Comparison of ENCODE assay signal across 18 cellular contexts in the genomic region with DNA sequence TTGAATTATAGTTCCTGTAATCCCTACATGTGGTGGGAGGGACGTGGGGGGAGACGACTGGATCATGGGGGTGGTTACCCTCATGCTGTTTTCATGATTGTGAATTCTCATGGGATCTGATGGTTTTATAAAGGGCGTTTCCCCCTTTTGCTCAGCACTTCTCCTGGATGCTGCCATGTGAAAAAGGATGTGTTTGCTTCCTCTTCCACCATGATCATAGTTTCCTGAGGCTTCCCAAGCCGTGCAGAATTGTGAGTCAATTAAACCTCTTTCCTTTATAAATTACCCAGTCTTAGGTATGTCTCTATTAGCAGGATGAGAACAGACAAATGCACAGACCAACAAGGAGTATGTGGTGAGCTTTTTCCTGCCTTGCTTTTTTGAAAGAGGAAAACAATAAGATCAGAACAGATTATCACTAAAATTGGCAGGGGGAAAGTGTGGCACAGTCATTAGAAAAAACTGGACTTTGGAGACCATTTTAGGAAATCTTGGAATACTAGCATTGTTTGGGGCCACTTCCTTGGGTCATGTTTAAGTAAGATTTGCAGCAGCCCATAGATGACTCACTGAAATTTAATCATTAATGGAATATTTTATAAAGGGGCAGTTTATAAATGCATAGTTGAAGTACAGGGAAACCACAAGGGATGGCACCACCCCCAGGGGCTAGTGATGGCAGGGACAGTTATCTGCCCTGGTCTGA.
A peak's percentile ranks its signal among the peaks of the same experiment; 100 is the strongest.
DNase-seq lines count a peak whose midpoint lies in the region; ATAC-seq, FAIRE-seq and TF ChIP-seq lines count a peak whose summit lies in the region.
"Had no signal": no experiment of that assay in that cellular context is flagged by ENCODE, and none has a peak within 500 bp of the region (broad histone marks: within the 10 kb centered on the region; RNA-seq: fewer than 3 reads in every experiment).

No MANE protein-coding gene starts in this region.

- H3K27ac Mint-ChIP-seq in chondrocyte (ENCODE audit: unreplicated experiment): peak overlapping the region; percentile 55
- H3K27ac Mint-ChIP-seq in activated CD8-positive, alpha-beta T cell treated with anti-CD3 and anti-CD28 coated beads for 36 hours: no peak overlapping the region
- H3K27ac Mint-ChIP-seq: CD8-positive, alpha-beta memory T cell had no signal

- no peak overlapping the region for H3K4me3 Mint-ChIP-seq in chondrocyte (ENCODE audit: unreplicated experiment)
- H3K4me3 Mint-ChIP-seq in activated CD8-positive, alpha-beta T cell treated with anti-CD3 and anti-CD28 coated beads for 36 hours: no peak overlapping the region
- H3K4me3 Mint-ChIP-seq: CD8-positive, alpha-beta memory T cell had no signal

- no peak for TF ChIP-seq CTCF in chondrocyte (IDR thresholded peaks at IDR 0.05)
- TF ChIP-seq CTCF in activated CD8-positive, alpha-beta T cell treated with anti-CD3 and anti-CD28 coated beads for 36 hours (IDR thresholded peaks at IDR 0.05): no peak

- intact Hi-C loops in activated CD8-positive, alpha-beta T cell treated with anti-CD3 and anti-CD28 coated beads for 36 hours (cut with micrococcal nuclease): no loop called here

- POLR2A ChIA-PET in activated CD8-positive, alpha-beta T cell treated with anti-CD3 and anti-CD28 coated beads for 36 hours (lab: Charles Lee): no interaction called here

- ATAC-seq in activated CD8-positive, alpha-beta T cell treated with anti-CD3 and anti-CD28 coated beads for 36 hours: no peak

- H3K36me3 Mint-ChIP-seq in chondrocyte (ENCODE audit: low read depth): no peaks in the 10 kb centered on the region
- H3K36me3 Mint-ChIP-seq in activated CD8-positive, alpha-beta T cell treated with anti-CD3 and anti-CD28 coated beads for 36 hours (ENCODE audit: low read depth): no peaks in the 10 kb centered on the region

- CTCF ChIA-PET in activated CD8-positive, alpha-beta T cell treated with anti-CD3 and anti-CD28 coated beads for 36 hours (lab: Charles Lee): no interaction called here

- no peaks in the 10 kb centered on the region for H3K27me3 Mint-ChIP-seq in chondrocyte (ENCODE audit: low read depth)
- H3K27me3 Mint-ChIP-seq in activated CD8-positive, alpha-beta T cell treated with anti-CD3 and anti-CD28 coated beads for 36 hours: peaks cover 6% of the 10 kb centered on the region

- peaks cover 9% of the 10 kb centered on the region for H3K9me3 Mint-ChIP-seq in chondrocyte (ENCODE audit: low read depth)
- peaks cover 5% of the 10 kb centered on the region for H3K9me3 Mint-ChIP-seq in activated CD8-positive, alpha-beta T cell treated with anti-CD3 and anti-CD28 coated beads for 36 hours

- no peak for FAIRE-seq in GM19239 (lab: Jason Lieb, UNC)
- FAIRE-seq: GM12892, HTR-8/SVneo had no signal

- H3K4me1 Mint-ChIP-seq in chondrocyte (ENCODE audit: low read depth): peaks cover 20% of the 10 kb centered on the region
- H3K4me1 Mint-ChIP-seq in activated CD8-positive, alpha-beta T cell treated with anti-CD3 and anti-CD28 coated beads for 36 hours (ENCODE audit: low read depth): no peaks in the 10 kb centered on the region
- H3K4me1 Mint-ChIP-seq: CD8-positive, alpha-beta memory T cell had no signal

- peak; percentile 40 for DNase-seq in HT-29 (ENCODE audit: low spot score)
- DNase-seq in chondrocyte (ENCODE audit: low spot score): no peak
- peak; percentile 56 for DNase-seq in glomerular visceral epithelial cell (ENCODE audit: extremely low spot score)
- DNase-seq in medulla oblongata (ENCODE audit: extremely low spot score): no peak
- DNase-seq in GM19239 (ENCODE audit: insufficient read length, low spot score): no peak
- no peak for DNase-seq in activated CD8-positive, alpha-beta T cell treated with anti-CD3 and anti-CD28 coated beads for 36 hours
- no peak for DNase-seq in activated CD8-positive, alpha-beta memory T cell treated with anti-CD3 and anti-CD28 coated beads for 24 hours
- DNase-seq: CD8-positive, alpha-beta memory T cell; DND-41; GF-D8; GOT3; NCI-H1417; NCI-H1930; NCI-H2171; NCI-H446; SHP77 had no signal

Comparison
In these comparisons a context has a peak if more than half of its experiments do, and no peak if none do; other contexts are left out.
1. DNase-seq: peak in HT-29 (single experiment) and glomerular visceral epithelial cell (single experiment); none in chondrocyte (single experiment), medulla oblongata (single experiment), GM19239 (single experiment), activated CD8-positive, alpha-beta T cell treated with anti-CD3 and anti-CD28 coated beads for 36 hours (single experiment) and activated CD8-positive, alpha-beta memory T cell treated with anti-CD3 and anti-CD28 coated beads for 24 hours (single experiment).